Comparison of ENCODE assay signal across 1 cellular context in genomic region chr9:17134396-17134842, GRCh38.
TF ChIP-seq lines count a peak whose summit lies in the region.

No MANE protein-coding gene starts in this region.

TF ChIP-seq in HepG2, 621 proteins besides CTCF, POLR2A, EP300 and RAD21 (continued from another document):
- TF ChIP-seq, protein P1, sequence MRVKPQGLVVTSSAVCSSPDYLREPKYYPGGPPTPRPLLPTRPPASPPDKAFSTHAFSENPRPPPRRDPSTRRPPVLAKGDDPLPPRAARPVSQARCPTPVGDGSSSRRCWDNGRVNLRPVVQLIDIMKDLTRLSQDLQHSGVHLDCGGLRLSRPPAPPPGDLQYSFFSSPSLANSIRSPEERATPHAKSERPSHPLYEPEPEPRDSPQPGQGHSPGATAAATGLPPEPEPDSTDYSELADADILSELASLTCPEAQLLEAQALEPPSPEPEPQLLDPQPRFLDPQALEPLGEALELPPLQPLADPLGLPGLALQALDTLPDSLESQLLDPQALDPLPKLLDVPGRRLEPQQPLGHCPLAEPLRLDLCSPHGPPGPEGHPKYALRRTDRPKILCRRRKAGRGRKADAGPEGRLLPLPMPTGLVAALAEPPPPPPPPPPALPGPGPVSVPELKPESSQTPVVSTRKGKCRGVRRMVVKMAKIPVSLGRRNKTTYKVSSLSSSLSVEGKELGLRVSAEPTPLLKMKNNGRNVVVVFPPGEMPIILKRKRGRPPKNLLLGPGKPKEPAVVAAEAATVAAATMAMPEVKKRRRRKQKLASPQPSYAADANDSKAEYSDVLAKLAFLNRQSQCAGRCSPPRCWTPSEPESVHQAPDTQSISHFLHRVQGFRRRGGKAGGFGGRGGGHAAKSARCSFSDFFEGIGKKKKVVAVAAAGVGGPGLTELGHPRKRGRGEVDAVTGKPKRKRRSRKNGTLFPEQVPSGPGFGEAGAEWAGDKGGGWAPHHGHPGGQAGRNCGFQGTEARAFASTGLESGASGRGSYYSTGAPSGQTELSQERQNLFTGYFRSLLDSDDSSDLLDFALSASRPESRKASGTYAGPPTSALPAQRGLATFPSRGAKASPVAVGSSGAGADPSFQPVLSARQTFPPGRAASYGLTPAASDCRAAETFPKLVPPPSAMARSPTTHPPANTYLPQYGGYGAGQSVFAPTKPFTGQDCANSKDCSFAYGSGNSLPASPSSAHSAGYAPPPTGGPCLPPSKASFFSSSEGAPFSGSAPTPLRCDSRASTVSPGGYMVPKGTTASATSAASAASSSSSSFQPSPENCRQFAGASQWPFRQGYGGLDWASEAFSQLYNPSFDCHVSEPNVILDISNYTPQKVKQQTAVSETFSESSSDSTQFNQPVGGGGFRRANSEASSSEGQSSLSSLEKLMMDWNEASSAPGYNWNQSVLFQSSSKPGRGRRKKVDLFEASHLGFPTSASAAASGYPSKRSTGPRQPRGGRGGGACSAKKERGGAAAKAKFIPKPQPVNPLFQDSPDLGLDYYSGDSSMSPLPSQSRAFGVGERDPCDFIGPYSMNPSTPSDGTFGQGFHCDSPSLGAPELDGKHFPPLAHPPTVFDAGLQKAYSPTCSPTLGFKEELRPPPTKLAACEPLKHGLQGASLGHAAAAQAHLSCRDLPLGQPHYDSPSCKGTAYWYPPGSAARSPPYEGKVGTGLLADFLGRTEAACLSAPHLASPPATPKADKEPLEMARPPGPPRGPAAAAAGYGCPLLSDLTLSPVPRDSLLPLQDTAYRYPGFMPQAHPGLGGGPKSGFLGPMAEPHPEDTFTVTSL (CRISPR knock-in tag; IDR thresholded peaks at IDR 0.05; ENCODE audit: borderline replicate concordance), result 0 out of 2 replicates have a peak, but pooled peaks have one; percentile 8
- no peak for TF ChIP-seq AGO1 (IDR thresholded peaks at IDR 0.05; ENCODE audit: low read depth, low read length, poor library complexity, severe bottlenecking)
TF ChIP-seq in HepG2: peak in this region for 2.
